ENCODE assay signal across 16 cellular contexts in the genomic region with DNA sequence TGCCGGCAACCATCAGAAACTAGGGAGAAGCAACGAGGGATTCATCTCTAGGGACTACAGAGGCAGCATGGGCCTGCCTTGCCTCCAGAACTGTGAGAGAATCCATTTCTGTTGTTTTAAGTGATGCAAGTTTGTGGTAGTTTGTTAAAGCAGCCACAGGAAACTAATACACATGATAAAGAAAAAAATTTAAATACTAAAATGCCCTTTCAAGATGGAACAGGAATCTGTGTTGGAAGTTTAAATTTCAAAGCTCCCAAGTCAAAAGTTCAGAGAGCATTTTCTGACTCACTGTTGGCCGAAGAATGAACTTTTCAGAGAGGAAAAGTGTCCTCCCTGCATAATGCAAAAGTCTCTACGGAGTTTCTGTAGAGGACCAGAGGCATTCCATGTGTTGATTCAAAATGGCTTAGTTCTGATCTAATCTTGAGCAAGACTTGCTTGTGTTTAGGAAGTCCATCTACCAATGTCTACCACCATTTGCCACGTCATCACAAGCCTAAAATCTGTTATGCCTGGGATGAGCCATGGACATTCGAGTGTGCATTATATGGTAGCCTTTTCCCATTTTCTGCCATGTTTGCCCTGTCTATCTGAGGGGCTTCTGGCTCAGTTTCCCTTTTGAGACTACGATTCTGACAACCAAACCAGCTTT. TPM values are rescaled to one million over a fixed set of nuclear protein-coding genes. Genes with fewer than 3 reads are reported as not detected.
DNase-seq lines count a peak whose midpoint lies in the region; ATAC-seq and TF ChIP-seq lines count a peak whose summit lies in the region.
"Had no signal": no experiment of that assay in that cellular context is flagged by ENCODE, and none has a peak within 500 bp of the region (broad histone marks: within the 10 kb centered on the region; RNA-seq: fewer than 3 reads in every experiment).

No MANE protein-coding gene starts in this region.

- H3K9me2 ChIP-seq in PC-3 (replicated peaks; ENCODE audit: low read length): no peaks in the 10 kb centered on the region

- H4K20me1 ChIP-seq in PC-3 (ENCODE audit: low read length): no peaks in the 10 kb centered on the region

- peaks cover 58% of the 10 kb centered on the region for H3K4me1 ChIP-seq in PC-3 (ENCODE audit: insufficient read depth, low read length)
- peaks cover 3% of the 10 kb centered on the region for H3K4me1 ChIP-seq in mesenchymal stem cell (ENCODE audit: control insufficient read depth, insufficient read depth, low read depth, low read length)

- DNase-seq in EH (ENCODE audit: low read depth): peak; percentile 55
- peak; percentile 61 for DNase-seq in PC-3
- DNase-seq in dermis blood vessel endothelial cell: peak; percentile 45
- no peak for DNase-seq in mesenchymal stem cell
- no peak for DNase-seq in activated CD4-positive, CD25-positive, alpha-beta regulatory T cell (lab: John Stamatoyannopoulos, UW)
- DNase-seq in NCI-H187 (lab: John Stamatoyannopoulos, UW): no peak
- no peak for DNase-seq in dorsolateral prefrontal cortex
- DNase-seq: activated CD4-positive, alpha-beta T cell treated with anti-CD3 and anti-CD28 coated beads, Interleukin-2, amount 10 ng/mL, durations not matched to agents 7 days and 5 days; activated T-cell treated with anti-CD3 and anti-CD28 coated beads for 4 hours; head of caudate nucleus; NCI-H1092; stimulated activated CD4-positive, alpha-beta T cell treated with anti-CD3 and anti-CD28 coated beads, Interleukin-12 subunit alpha, Interleukin-12 subunit beta, amount 100 ng/mL, for 4 hours; stimulated activated naive CD4-positive, alpha-beta T cell treated with Interleukin-2 at 50 U/mL for 16 hours; T-helper 17 cell had no signal

- 84% methylated on average over 7 of the region's 7 CpGs for WGBS in mesenchymal stem cell

- no peak overlapping the region for H2BK15ac ChIP-seq in mesenchymal stem cell (ENCODE audit: low read depth, poor library complexity, severe bottlenecking)

- H4K91ac ChIP-seq in mesenchymal stem cell (ENCODE audit: low read length): no peak overlapping the region

- H3K4me2 ChIP-seq in PC-3 (ENCODE audit: low read length) (peak overlapping the region; percentile 59), mesenchymal stem cell (ENCODE audit: low read length, poor library complexity, severe bottlenecking) (no peak overlapping the region)

- H2BK120ac ChIP-seq in mesenchymal stem cell (ENCODE audit: low read depth, low read length): no peak overlapping the region

- no peak overlapping the region for H3K14ac ChIP-seq in mesenchymal stem cell (ENCODE audit: low read length in 2 of 2)

- H3K27me3 ChIP-seq in PC-3 (ENCODE audit: low read length): no peaks in the 10 kb centered on the region
- H3K27me3 ChIP-seq in mesenchymal stem cell (ENCODE audit: control insufficient read depth in 1 of 2, insufficient read depth in 1 of 2, low read length in 2 of 2): no peaks in the 10 kb centered on the region
- H3K27me3 ChIP-seq in dorsolateral prefrontal cortex: no peaks in the 10 kb centered on the region

- no TSS peak for BruUV-seq in PC-3 (replicated peaks; lab: Mats Ljungman, UMichigan)

- H3K9ac ChIP-seq in PC-3 (ENCODE audit: low read length) (peak overlapping the region; percentile 52), mesenchymal stem cell (ENCODE audit: low read length) (peak overlapping the region; percentile 58)
- H3K9ac ChIP-seq: parathyroid adenoma had no signal

- H4K8ac ChIP-seq in mesenchymal stem cell (ENCODE audit: low read length): no peak overlapping the region

- peak overlapping the region; percentile 14 for H2BK5ac ChIP-seq in mesenchymal stem cell (ENCODE audit: low read depth, low read length, poor library complexity, severe bottlenecking)

- intact Hi-C loops in PC-3 (cut with micrococcal nuclease): loop anchor here (1.0 kb wide), 2 partner anchors 21 to 66 kb away; no protein-coding TSS in a partner anchor
- intact Hi-C loops in dorsolateral prefrontal cortex (cut with DNase I): no loop called here

- peaks cover 19% of the 10 kb centered on the region for H3F3A ChIP-seq in PC-3 (ENCODE audit: low read length, unreplicated experiment)

- H3K79me2 ChIP-seq in PC-3 (ENCODE audit: low read length): peaks cover 31% of the 10 kb centered on the region
- H3K79me2 ChIP-seq: parathyroid adenoma had no signal

- peak overlapping the region; percentile 98 for H3K27ac ChIP-seq in PC-3 (ENCODE audit: low read length)
- no peak overlapping the region for H3K27ac ChIP-seq in mesenchymal stem cell (ENCODE audit: low read length, poor library complexity, severe bottlenecking)
- no peak overlapping the region for H3K27ac ChIP-seq in dorsolateral prefrontal cortex
- H3K27ac ChIP-seq: parathyroid adenoma had no signal

- no peak for ATAC-seq in PC-3
- no peak for ATAC-seq in GM21526 (IDR thresholded peaks at IDR 0.05; ENCODE audit: low FRiP score, unreplicated experiment)
- ATAC-seq: T-helper 17 cell had no signal

- no peak overlapping the region for H2AFZ ChIP-seq in PC-3 (ENCODE audit: low read length)
- no peak overlapping the region for H2AFZ ChIP-seq in mesenchymal stem cell (ENCODE audit: low read depth, low read length)
- H2AFZ ChIP-seq: parathyroid adenoma had no signal

- TF ChIP-seq CTCF in PC-3 (conservative IDR thresholded peaks at IDR 0.05; ENCODE audit: low read depth, low read length) (no peak), dorsolateral prefrontal cortex (IDR thresholded peaks at IDR 0.05 in 54 of 56, conservative IDR thresholded peaks at IDR 0.05 in 2 of 56; ENCODE audit: low read depth in 1 of 56, partially characterized antibody in 56 of 56) (no peak)

- CTCF ChIA-PET in PC-3 (lab: Charles Lee): interaction anchor here (1.2 kb wide), 1 partner anchor 66 kb away, joined by 4 read pairs; no protein-coding TSS in a partner anchor

- peak overlapping the region; percentile 97 for H2AK5ac ChIP-seq in mesenchymal stem cell (ENCODE audit: low read length, severe bottlenecking)

- H3K79me1 ChIP-seq in mesenchymal stem cell (replicated peaks; ENCODE audit: low read length, poor library complexity, severe bottlenecking): peaks cover 2% of the 10 kb centered on the region

- H3K36me3 ChIP-seq in PC-3 (ENCODE audit: low read depth, low read length): no peaks in the 10 kb centered on the region
- no peaks in the 10 kb centered on the region for H3K36me3 ChIP-seq in mesenchymal stem cell (ENCODE audit: control insufficient read depth in 1 of 2, insufficient read depth in 2 of 2, low read depth in 1 of 2, low read length in 2 of 2)

- POLR2A ChIA-PET in PC-3 (lab: Charles Lee; ENCODE audit: unreplicated experiment): interaction anchor here (1.2 to 1.4 kb wide), 3 partner anchors 22 to 66 kb away, joined by 3 to 5 read pairs (median 4); a partner anchor contains a TSS

- H3K4ac ChIP-seq in mesenchymal stem cell (ENCODE audit: low read depth in 1 of 2, low read length in 2 of 2): no peak overlapping the region

- no peak overlapping the region for H3K4me3 ChIP-seq in PC-3 (ENCODE audit: low read length)
- peak overlapping the region in 1 of 2 experiments; percentile 45 for H3K4me3 ChIP-seq in mesenchymal stem cell (ENCODE audit: insufficient read depth in 1 of 2, low read depth in 1 of 2, low read length in 2 of 2)
- H3K4me3 ChIP-seq in dorsolateral prefrontal cortex: no peak overlapping the region

- H3K9me3 ChIP-seq in PC-3 (ENCODE audit: low read length): no peaks in the 10 kb centered on the region
- H3K9me3 ChIP-seq in mesenchymal stem cell (ENCODE audit: control insufficient read depth, low read length): no peaks in the 10 kb centered on the region

- no peak overlapping the region for H2BK12ac ChIP-seq in mesenchymal stem cell (ENCODE audit: low read length in 2 of 2)

- peak overlapping the region in 1 of 2 experiments; percentile 64 for H3K18ac ChIP-seq in mesenchymal stem cell (ENCODE audit: low read depth in 1 of 2, low read length in 2 of 2)

- no peak overlapping the region for H3K23ac ChIP-seq in mesenchymal stem cell (ENCODE audit: low read length in 2 of 2)

RNA-seq across cellular contexts. Expression of a gene that starts 22.4 kb away (rescaled TPM):
- total RNA-seq in PC-3 (2014; rRNA removed) (161 and 166 TPM in 2 replicates), dermis blood vessel endothelial cell (254 and 371 TPM in 2 replicates), dorsolateral prefrontal cortex (10 to 100 TPM; 12.1 to 54.8 (median 21.8) TPM)
- polyA plus RNA-seq in mesenchymal stem cell (2013, experiment 1 of 2): 4.1 TPM
- polyA plus RNA-seq in mesenchymal stem cell (2013, experiment 2 of 2): 4.1 TPM
- total RNA-seq: activated CD4-positive, alpha-beta T cell treated with anti-CD3 and anti-CD28 coated beads, Interleukin-2, amount 10 ng/mL, durations not matched to agents 7 days and 5 days had no signal

Comparison
In these comparisons a context has a peak if more than half of its experiments do, and no peak if none do; other contexts are left out.
1. DNase-seq: peak in EH (single experiment), PC-3 (single experiment) and dermis blood vessel endothelial cell (single experiment); none in mesenchymal stem cell (single experiment), activated CD4-positive, CD25-positive, alpha-beta regulatory T cell (0 of 4), NCI-H187 (0 of 2) and dorsolateral prefrontal cortex (0 of 10).